Comparison of ENCODE assay signal across 8 cellular contexts in the genomic region with DNA sequence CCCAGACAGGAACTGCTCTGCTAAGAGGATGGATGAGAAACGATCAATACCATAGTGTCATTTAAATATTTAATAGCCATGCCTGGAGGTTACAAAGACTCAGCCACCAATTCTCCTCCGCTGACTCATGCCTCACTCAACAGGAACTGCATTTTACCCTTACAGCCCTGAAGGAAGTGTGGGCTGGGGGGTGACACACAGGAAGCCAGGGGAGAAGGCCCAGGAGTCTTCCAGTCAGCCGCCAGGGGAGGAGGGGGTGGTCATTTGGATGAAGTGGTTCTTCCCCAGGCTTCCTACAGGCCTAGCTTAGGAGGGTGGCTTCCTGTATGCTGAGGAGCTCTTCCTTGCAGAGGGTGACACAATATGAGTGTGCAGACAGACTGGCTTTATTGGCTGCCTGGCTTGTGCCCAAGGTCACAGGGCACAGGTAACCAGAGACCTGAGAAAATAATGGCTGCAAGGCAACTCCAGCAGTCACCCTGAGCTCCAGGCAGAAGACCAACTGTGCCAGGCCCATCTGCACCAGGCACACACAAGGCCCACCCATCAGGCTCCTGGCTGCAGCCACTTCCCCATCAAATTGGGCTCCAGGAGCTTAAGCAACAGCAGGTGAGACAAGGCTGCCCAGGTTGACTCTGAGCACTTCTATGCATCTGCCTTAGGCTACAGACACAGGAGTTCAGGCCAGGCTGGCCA. TPM values are rescaled to one million over a fixed set of nuclear protein-coding genes. Genes with fewer than 3 reads are reported as not detected.
A peak's percentile ranks its signal among the peaks of the same experiment; 100 is the strongest.
DNase-seq lines count a peak whose midpoint lies in the region; ATAC-seq, FAIRE-seq and TF ChIP-seq lines count a peak whose summit lies in the region.

No MANE protein-coding gene starts in this region.

- H3K4me1 Mint-ChIP-seq in GM23338 (peaks cover 92% of the 10 kb centered on the region), progenitor cell of endocrine pancreas (ENCODE audit: low read depth) (peaks cover 90% of the 10 kb centered on the region)
- H3K4me1 Mint-ChIP-seq in activated T-helper 2 cell treated with anti-CD3 and anti-CD28 coated beads, Interferon-gamma antibody, Interleukin-2, Interleukin-4, amounts not matched to agents 10 μg/mL and 5 μg/mL and 100 μg/mL, durations not matched to agents 14 hours and 24 hours and 36 hours (ENCODE audit: low read depth) = peaks cover 69% of the 10 kb centered on the region

- H3K36me3 ChIP-seq in GM23338 (ENCODE audit: insufficient read depth) (no peaks in the 10 kb centered on the region), urinary bladder (ENCODE audit: insufficient read depth) (no peaks in the 10 kb centered on the region)

- H3F3A ChIP-seq in GM23338 (replicated peaks; ENCODE audit: low read depth) = peaks cover 39% of the 10 kb centered on the region

- H3K27me3 Mint-ChIP-seq in GM23338 (ENCODE audit: insufficient read depth, low read depth, poor library complexity) (peaks cover 50% of the 10 kb centered on the region), progenitor cell of endocrine pancreas (no peaks in the 10 kb centered on the region)
- H3K27me3 Mint-ChIP-seq in activated T-helper 2 cell treated with anti-CD3 and anti-CD28 coated beads, Interferon-gamma antibody, Interleukin-2, Interleukin-4, amounts not matched to agents 10 μg/mL and 5 μg/mL and 100 μg/mL, durations not matched to agents 14 hours and 24 hours and 36 hours (ENCODE audit: low read depth) = no peaks in the 10 kb centered on the region

- peak; percentile 0 for ATAC-seq in GM23338

- peak overlapping the region; percentile 99 for H3K27ac ChIP-seq in GM23338 (ENCODE audit: low read depth)
- H3K27ac ChIP-seq in urinary bladder (ENCODE audit: low read depth) = peak overlapping the region; percentile 94

- H3K9me3 Mint-ChIP-seq in GM23338 = no peaks in the 10 kb centered on the region
- no peaks in the 10 kb centered on the region for H3K9me3 Mint-ChIP-seq in activated T-helper 2 cell treated with anti-CD3 and anti-CD28 coated beads, Interferon-gamma antibody, Interleukin-2, Interleukin-4, amounts not matched to agents 10 μg/mL and 5 μg/mL and 100 μg/mL, durations not matched to agents 14 hours and 24 hours and 36 hours
- H3K9me3 Mint-ChIP-seq in progenitor cell of endocrine pancreas (ENCODE audit: low read depth) = no peaks in the 10 kb centered on the region

- FAIRE-seq in RCC 7860 (lab: Jason Lieb, UNC) (peak; percentile 86), GM12892 (lab: Jason Lieb, UNC) (no peak)

- H3K27ac Mint-ChIP-seq in GM23338 = peak overlapping the region; percentile 99
- peak overlapping the region; percentile 86 for H3K27ac Mint-ChIP-seq in activated T-helper 2 cell treated with anti-CD3 and anti-CD28 coated beads, Interferon-gamma antibody, Interleukin-2, Interleukin-4, amounts not matched to agents 10 μg/mL and 5 μg/mL and 100 μg/mL, durations not matched to agents 14 hours and 24 hours and 36 hours
- peak overlapping the region; percentile 98 for H3K27ac Mint-ChIP-seq in progenitor cell of endocrine pancreas

- peaks cover 11% of the 10 kb centered on the region for H4K20me1 ChIP-seq in GM23338 (replicated peaks; ENCODE audit: insufficient read depth)

- WGBS in urinary bladder = 30% methylated on average over 3 of the region's 3 CpGs

- H2AFZ ChIP-seq in GM23338 = no peak overlapping the region

- H3K27me3 ChIP-seq in GM23338 (ENCODE audit: insufficient read depth) = no peaks in the 10 kb centered on the region

- H3K4me3 ChIP-seq in GM23338 (peak overlapping the region; percentile 44), fibroblast of villous mesenchyme (ENCODE audit: low read depth, low read length) (peak overlapping the region; percentile 28), urinary bladder (ENCODE audit: low read depth, low read length) (no peak overlapping the region)

- intact Hi-C loops in activated T-helper 2 cell treated with anti-CD3 and anti-CD28 coated beads, Interferon-gamma antibody, Interleukin-2, Interleukin-4, amounts not matched to agents 10 μg/mL and 5 μg/mL and 100 μg/mL, durations not matched to agents 14 hours and 24 hours and 36 hours (cut with micrococcal nuclease) = loop anchor here (1.0 kb wide), 3 partner anchors 21 to 60 kb away; partner anchors contain the start of genes RNU4-2 and RPLP0

- H3K4me1 ChIP-seq in GM23338 (ENCODE audit: insufficient read depth) (peaks cover 83% of the 10 kb centered on the region), urinary bladder (ENCODE audit: insufficient read depth) (peaks cover 6% of the 10 kb centered on the region)

- DNase-seq in GM23338 (ENCODE audit: low spot score) (peak; percentile 87), RCC 7860 (ENCODE audit: low spot score) (peak; percentile 98), fibroblast of villous mesenchyme (ENCODE audit: low read depth) (peak; percentile 87), progenitor cell of endocrine pancreas (ENCODE audit: low spot score, unreplicated experiment) (no peak), GM12892 (ENCODE audit: insufficient read length) (no peak), superior temporal gyrus (ENCODE audit: extremely low spot score) (no peak)
- DNase-seq in activated T-helper 2 cell treated with anti-CD3 and anti-CD28 coated beads, Interferon-gamma antibody, Interleukin-2, Interleukin-4, amounts not matched to agents 10 μg/mL and 5 μg/mL and 100 μg/mL, durations not matched to agents 14 hours and 24 hours and 36 hours (ENCODE audit: low spot score) = peak; percentile 49

- H3K4me2 ChIP-seq in GM23338 = peak overlapping the region; percentile 74

- H3K36me3 Mint-ChIP-seq in GM23338 (ENCODE audit: low read depth) (peaks cover 7% of the 10 kb centered on the region), progenitor cell of endocrine pancreas (ENCODE audit: insufficient read depth) (no peaks in the 10 kb centered on the region)
- H3K36me3 Mint-ChIP-seq in activated T-helper 2 cell treated with anti-CD3 and anti-CD28 coated beads, Interferon-gamma antibody, Interleukin-2, Interleukin-4, amounts not matched to agents 10 μg/mL and 5 μg/mL and 100 μg/mL, durations not matched to agents 14 hours and 24 hours and 36 hours (ENCODE audit: low read depth) = no peaks in the 10 kb centered on the region

- peaks cover 57% of the 10 kb centered on the region for H3K79me2 ChIP-seq in GM23338 (replicated peaks; ENCODE audit: insufficient read depth)

- no peaks in the 10 kb centered on the region for H3K9me2 ChIP-seq in GM23338 (ENCODE audit: insufficient read depth)

- no peak for TF ChIP-seq POLR2A in GM12892 (IDR thresholded peaks at IDR 0.05; ENCODE audit: low read depth, low read length)

- TF ChIP-seq CTCF in GM23338 (conservative IDR thresholded peaks at IDR 0.05; ENCODE audit: low read depth in 2 of 2) (no peak), fibroblast of villous mesenchyme (IDR thresholded peaks at IDR 0.05; ENCODE audit: insufficient read depth, low read depth, low read length) (peak; percentile 30), progenitor cell of endocrine pancreas (IDR thresholded peaks at IDR 0.05; ENCODE audit: unreplicated experiment) (no peak)

- peak overlapping the region; percentile 55 for H3K4me3 Mint-ChIP-seq in GM23338
- H3K4me3 Mint-ChIP-seq in activated T-helper 2 cell treated with anti-CD3 and anti-CD28 coated beads, Interferon-gamma antibody, Interleukin-2, Interleukin-4, amounts not matched to agents 10 μg/mL and 5 μg/mL and 100 μg/mL, durations not matched to agents 14 hours and 24 hours and 36 hours (ENCODE audit: low read depth) = peak overlapping the region; percentile 37
- peak overlapping the region; percentile 40 for H3K4me3 Mint-ChIP-seq in progenitor cell of endocrine pancreas (ENCODE audit: low read depth)

TF ChIP-seq in GM23338, 12 proteins besides CTCF, POLR2A, EP300 and RAD21 (continues in another document):
- TF ChIP-seq ZNF114 (CRISPR knock-in tag; IDR thresholded peaks at IDR 0.05) (no peak), ETS1 (IDR thresholded peaks at IDR 0.05) (peak; percentile 37; the same call in 1 of the 2 replicates)

RNA-seq across cellular contexts. Expression of gene RPLP0, which starts 30.6 kb away (rescaled TPM):
- 4,855 and 4,916 TPM in 2 replicates for total RNA-seq in GM23338 (2014; rRNA removed; shearing (Covaris generic))
- polyA plus RNA-seq in GM23338 (2016; fragmentation: Nextera tagmentation; extraction: Ambion mirVana) (2,219 and 2,404 TPM in 2 replicates), urinary bladder (3,611 TPM)
- 2,950 and 3,019 TPM in 2 replicates for total RNA-seq in activated T-helper 2 cell treated with anti-CD3 and anti-CD28 coated beads, Interferon-gamma antibody, Interleukin-2, Interleukin-4, amounts not matched to agents 10 μg/mL and 5 μg/mL and 100 μg/mL, durations not matched to agents 14 hours and 24 hours and 36 hours
- total RNA-seq in fibroblast of villous mesenchyme (1,973 and 2,129 TPM in 2 replicates), progenitor cell of endocrine pancreas (2,127 and 2,195 TPM in 2 replicates), urinary bladder (1,987 TPM)
- polyA plus RNA-seq in GM12892 (2012; ENCODE audit: missing spikeins) = 6,108 TPM

RNA-seq across cellular contexts. Expression of gene PXN, which starts 34.1 kb away (rescaled TPM):
- 69.3 and 76.0 TPM in 2 replicates for total RNA-seq in GM23338 (2014; rRNA removed; shearing (Covaris generic))
- polyA plus RNA-seq in GM23338 (2016; fragmentation: Nextera tagmentation; extraction: Ambion mirVana) = 38.4 and 39.0 TPM in 2 replicates
- total RNA-seq in activated T-helper 2 cell treated with anti-CD3 and anti-CD28 coated beads, Interferon-gamma antibody, Interleukin-2, Interleukin-4, amounts not matched to agents 10 μg/mL and 5 μg/mL and 100 μg/mL, durations not matched to agents 14 hours and 24 hours and 36 hours = 44.4 and 45.4 TPM in 2 replicates
- total RNA-seq in fibroblast of villous mesenchyme = 63.0 and 67.3 TPM in 2 replicates
- total RNA-seq in progenitor cell of endocrine pancreas = 71.4 and 71.8 TPM in 2 replicates
- 32.4 TPM for total RNA-seq in urinary bladder
- 111 TPM for polyA plus RNA-seq in urinary bladder
- 16.2 TPM for polyA plus RNA-seq in GM12892 (2012; ENCODE audit: missing spikeins)

RNA-seq across cellular contexts. Expression of gene GCN1, which starts 36.9 kb away (rescaled TPM):
- total RNA-seq in GM23338 (2014; rRNA removed; shearing (Covaris generic)) = 141 and 177 TPM in 2 replicates
- 18.0 and 18.2 TPM in 2 replicates for polyA plus RNA-seq in GM23338 (2016; fragmentation: Nextera tagmentation; extraction: Ambion mirVana)
- total RNA-seq in activated T-helper 2 cell treated with anti-CD3 and anti-CD28 coated beads, Interferon-gamma antibody, Interleukin-2, Interleukin-4, amounts not matched to agents 10 μg/mL and 5 μg/mL and 100 μg/mL, durations not matched to agents 14 hours and 24 hours and 36 hours = 165 and 176 TPM in 2 replicates
- 147 and 210 TPM in 2 replicates for total RNA-seq in fibroblast of villous mesenchyme
- total RNA-seq in progenitor cell of endocrine pancreas = 117 and 131 TPM in 2 replicates
- 76.9 TPM for total RNA-seq in urinary bladder
- polyA plus RNA-seq in urinary bladder = 30.4 TPM
- 40.5 TPM for polyA plus RNA-seq in GM12892 (2012; ENCODE audit: missing spikeins)

Comparison
In these comparisons a context has a peak if more than half of its experiments do, and no peak if none do; other contexts are left out.
1. DNase-seq: peak in GM23338 (single experiment), RCC 7860 (single experiment), activated T-helper 2 cell treated with anti-CD3 and anti-CD28 coated beads, Interferon-gamma antibody, Interleukin-2, Interleukin-4, amounts not matched to agents 10 μg/mL and 5 μg/mL and 100 μg/mL, durations not matched to agents 14 hours and 24 hours and 36 hours (single experiment) and fibroblast of villous mesenchyme (single experiment); none in progenitor cell of endocrine pancreas (single experiment), GM12892 (single experiment) and superior temporal gyrus (single experiment).
2. Peak in every context shown above with its lines, with median percentiles within 50 percentile points of each other: H3K27ac Mint-ChIP-seq and H3K4me3 Mint-ChIP-seq.